1 cellular context compared by ENCODE assay signal in the genomic region with DNA sequence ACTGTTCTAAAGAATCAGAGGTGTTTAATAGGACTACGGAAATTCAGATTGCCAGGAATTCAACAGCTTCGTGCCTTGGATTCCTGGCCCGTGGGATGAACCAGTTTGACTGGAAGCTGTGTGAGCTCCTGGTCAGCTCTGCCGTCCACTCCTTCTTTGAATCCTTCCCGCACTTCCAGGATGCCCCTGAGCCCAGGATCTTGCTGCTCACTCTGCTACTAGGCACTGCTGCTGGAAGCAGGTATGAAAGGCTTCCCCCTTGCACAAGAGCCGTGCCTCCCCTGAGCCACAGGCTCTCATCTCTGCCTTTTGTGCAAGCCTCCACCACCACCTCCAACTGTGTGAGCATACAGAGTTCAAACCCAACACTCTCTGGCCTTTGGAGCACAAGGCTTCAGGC.
TF ChIP-seq lines count a peak whose summit lies in the region.

No MANE protein-coding gene starts in this region.

TF ChIP-seq in H1, 55 proteins besides CTCF, POLR2A, EP300 and RAD21:
- TF ChIP-seq ASH2L (IDR thresholded peaks at IDR 0.05; ENCODE audit: low read length) (peak; percentile 34), CEBPB (IDR thresholded peaks at IDR 0.05; ENCODE audit: low read depth, low read length) (0 out of 2 replicates have a peak, but pooled peaks have one; percentile 27), POLR2AphosphoS5 (IDR thresholded peaks at IDR 0.05; ENCODE audit: low read depth, low read length) (no peak)
